8 cellular contexts compared by ENCODE assay signal in genomic region chr1:28328228-28328648, GRCh38. TPM values are rescaled to one million over a fixed set of nuclear protein-coding genes. Genes with fewer than 3 reads are reported as not detected.
DNase-seq lines count a peak whose midpoint lies in the region; ATAC-seq and TF ChIP-seq lines count a peak whose summit lies in the region.

No MANE protein-coding gene starts in this region.

- no peaks in the 10 kb centered on the region for H3K27me3 Mint-ChIP-seq in central memory CD8-positive, alpha-beta T cell
- no peaks in the 10 kb centered on the region for H3K27me3 Mint-ChIP-seq in naive B cell

- H3K4me3 ChIP-seq in AG04450 (ENCODE audit: low read depth, low read length) (peak overlapping the region; percentile 59), LNCaP clone FGC (ENCODE audit: low read depth, low read length) (peak overlapping the region; percentile 81)

- TF ChIP-seq CTCF in AG04450 (IDR thresholded peaks at IDR 0.05; ENCODE audit: low read depth, low read length): no peak
- TF ChIP-seq CTCF in LNCaP clone FGC (IDR thresholded peaks at IDR 0.05; ENCODE audit: control insufficient read depth, extremely low read depth, insufficient read depth): no peak
- no peak for TF ChIP-seq CTCF in GM13977 (IDR thresholded peaks at IDR 0.05; ENCODE audit: extremely low read depth, insufficient read depth, missing control alignments)

- H3K27ac ChIP-seq in AG04450 (ENCODE audit: low read depth, low read length): no peak overlapping the region

- no peak for DNase-seq in AG04450 (ENCODE audit: low read depth, low spot score)
- no peak for DNase-seq in LNCaP clone FGC (ENCODE audit: low read depth)
- DNase-seq in central memory CD8-positive, alpha-beta T cell (ENCODE audit: low spot score in 2 of 2): no peak
- no peak for DNase-seq in naive B cell
- DNase-seq in NCI-H1694 (lab: John Stamatoyannopoulos, UW): no peak
- no peak for DNase-seq in activated CD4-positive, CD25-positive, alpha-beta regulatory T cell treated with anti-CD3 and anti-CD28 coated beads, Interleukin-2, amount 50 U/mL, for 72 hours
- DNase-seq in GM13977 (ENCODE audit: low spot score): no peak

- peaks cover 36% of the 10 kb centered on the region for H3K4me1 Mint-ChIP-seq in central memory CD8-positive, alpha-beta T cell
- H3K4me1 Mint-ChIP-seq in naive B cell: peaks cover 37 to 60% (median 57%) of the 10 kb centered on the region in 3 donors

- in situ Hi-C loops in GM13977 (cut with MboI; ENCODE audit: low pct_unique_long_range_greater_than_20kb, low sequenced_read_pairs, unreplicated experiment): no loop called here

- peaks cover 35% of the 10 kb centered on the region for H3K36me3 Mint-ChIP-seq in central memory CD8-positive, alpha-beta T cell (ENCODE audit: insufficient read depth)
- H3K36me3 Mint-ChIP-seq in naive B cell: peaks cover 8 to 12% of the 10 kb centered on the region in 2 donors

- peak overlapping the region; percentile 98 for H3K27ac Mint-ChIP-seq in central memory CD8-positive, alpha-beta T cell (ENCODE audit: low read depth)
- peak overlapping the region; percentile 99 to 100 (median 99) for H3K27ac Mint-ChIP-seq in naive B cell

- peak overlapping the region; percentile 88 for H3K4me3 Mint-ChIP-seq in central memory CD8-positive, alpha-beta T cell
- peak overlapping the region; percentile 91 to 99 (median 98) for H3K4me3 Mint-ChIP-seq in naive B cell

- no peaks in the 10 kb centered on the region; the same call in 1 of the 2 replicates for H3K9me3 ChIP-seq in AG04450 (ENCODE audit: control insufficient read depth, insufficient read depth, low read length)

- POLR2A ChIA-PET in AG04450 (lab: Yijun Ruan, JAX): interaction anchor here (0.6 to 1.7 kb wide), 16 partner anchors 13 to 818 kb away, joined by 3 to 18 read pairs (median 5); partner anchors contain the start of genes PHACTR4, RCC1 and SESN2

- CTCF ChIA-PET in AG04450 (lab: Charles Lee): interaction anchor here (0.9 to 2.8 kb wide), 4 partner anchors 9 to 80 kb away, joined by 3 to 12 read pairs (median 4); no protein-coding TSS in a partner anchor

- H3K27me3 ChIP-seq in AG04450 (ENCODE audit: control insufficient read depth, insufficient read depth, low read length): no peaks in the 10 kb centered on the region

- no peak for ATAC-seq in central memory CD8-positive, alpha-beta T cell (replicated peaks; ENCODE audit: extremely low read depth, poor library complexity, severe bottlenecking)
- ATAC-seq in naive B cell (ENCODE audit: low read depth in 2 of 2) (no peak), HG03457 (IDR thresholded peaks at IDR 0.05; ENCODE audit: unreplicated experiment) (no peak)

- no peaks in the 10 kb centered on the region for H3K9me3 Mint-ChIP-seq in central memory CD8-positive, alpha-beta T cell
- H3K9me3 Mint-ChIP-seq in naive B cell: peaks cover 0 to 7% (median 3%) of the 10 kb centered on the region in 7 donors

RNA-seq across cellular contexts. Expression of gene MED18, which starts 0.6 kb away (rescaled TPM):
- polyA plus RNA-seq in AG04450 (2011; rRNA removed) (20.1 and 21.2 TPM in 2 replicates), naive B cell (ENCODE audit: low read depth in 6 of 6) (10 to 100 TPM in 1 of 6 donors, 1 to 10 TPM in 4, not detected in 1; 4.5 to 16.6 (median 6.7) TPM)
- 41.8 and 44.9 TPM in 2 replicates for polyA minus RNA-seq in AG04450 (2011; rRNA and poly(A)+ RNA removed)

RNA-seq across cellular contexts. Expression of gene PHACTR4, which starts 41.3 kb away (rescaled TPM):
- polyA plus RNA-seq in AG04450 (2011; rRNA removed): 12.3 and 15.2 TPM in 2 replicates
- 14.0 and 14.9 TPM in 2 replicates for polyA minus RNA-seq in AG04450 (2011; rRNA and poly(A)+ RNA removed)
- polyA plus RNA-seq in naive B cell (ENCODE audit: low read depth in 6 of 6): 10 to 100 TPM in 1 of 6 donors, 1 to 10 TPM in 4, not detected in 1; 6.9 to 23.0 (median 9.5) TPM
